Comparison of ENCODE assay signal across 1 cellular context in genomic region chr2:33272001-33272400, GRCh38.
A peak's percentile ranks its signal among the peaks of the same experiment; 100 is the strongest.
TF ChIP-seq lines count a peak whose summit lies in the region.

No MANE protein-coding gene starts in this region.

TF ChIP-seq in GM12878, 131 proteins besides CTCF, POLR2A, EP300 and RAD21 (continued from another document and continues in another):
- TF ChIP-seq, protein P1, sequence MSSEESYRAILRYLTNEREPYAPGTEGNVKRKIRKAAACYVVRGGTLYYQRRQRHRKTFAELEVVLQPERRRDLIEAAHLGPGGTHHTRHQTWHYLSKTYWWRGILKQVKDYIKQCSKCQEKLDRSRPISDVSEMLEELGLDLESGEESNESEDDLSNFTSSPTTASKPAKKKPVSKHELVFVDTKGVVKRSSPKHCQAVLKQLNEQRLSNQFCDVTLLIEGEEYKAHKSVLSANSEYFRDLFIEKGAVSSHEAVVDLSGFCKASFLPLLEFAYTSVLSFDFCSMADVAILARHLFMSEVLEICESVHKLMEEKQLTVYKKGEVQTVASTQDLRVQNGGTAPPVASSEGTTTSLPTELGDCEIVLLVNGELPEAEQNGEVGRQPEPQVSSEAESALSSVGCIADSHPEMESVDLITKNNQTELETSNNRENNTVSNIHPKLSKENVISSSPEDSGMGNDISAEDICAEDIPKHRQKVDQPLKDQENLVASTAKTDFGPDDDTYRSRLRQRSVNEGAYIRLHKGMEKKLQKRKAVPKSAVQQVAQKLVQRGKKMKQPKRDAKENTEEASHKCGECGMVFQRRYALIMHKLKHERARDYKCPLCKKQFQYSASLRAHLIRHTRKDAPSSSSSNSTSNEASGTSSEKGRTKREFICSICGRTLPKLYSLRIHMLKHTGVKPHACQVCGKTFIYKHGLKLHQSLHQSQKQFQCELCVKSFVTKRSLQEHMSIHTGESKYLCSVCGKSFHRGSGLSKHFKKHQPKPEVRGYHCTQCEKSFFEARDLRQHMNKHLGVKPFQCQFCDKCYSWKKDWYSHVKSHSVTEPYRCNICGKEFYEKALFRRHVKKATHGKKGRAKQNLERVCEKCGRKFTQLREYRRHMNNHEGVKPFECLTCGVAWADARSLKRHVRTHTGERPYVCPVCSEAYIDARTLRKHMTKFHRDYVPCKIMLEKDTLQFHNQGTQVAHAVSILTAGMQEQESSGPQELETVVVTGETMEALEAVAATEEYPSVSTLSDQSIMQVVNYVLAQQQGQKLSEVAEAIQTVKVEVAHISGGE (CRISPR knock-in tag; IDR thresholded peaks at IDR 0.05): no peak
- TF ChIP-seq FOS (IDR thresholded peaks at IDR 0.05; ENCODE audit: borderline replicate concordance, extremely low read depth, insufficient read length): no peak
- no peak for TF ChIP-seq ZNF384 (IDR thresholded peaks at IDR 0.05; ENCODE audit: borderline replicate concordance, low read depth, low read length)
- no peak for TF ChIP-seq NR2C1 (IDR thresholded peaks at IDR 0.05)
- peak; percentile 27 for TF ChIP-seq SKIL (IDR thresholded peaks at IDR 0.05; ENCODE audit: low read depth, poor library complexity, severe bottlenecking)
- no peak for TF ChIP-seq YY1 (IDR thresholded peaks at IDR 0.05; ENCODE audit: low read depth, low read length)
- TF ChIP-seq, protein P2, sequence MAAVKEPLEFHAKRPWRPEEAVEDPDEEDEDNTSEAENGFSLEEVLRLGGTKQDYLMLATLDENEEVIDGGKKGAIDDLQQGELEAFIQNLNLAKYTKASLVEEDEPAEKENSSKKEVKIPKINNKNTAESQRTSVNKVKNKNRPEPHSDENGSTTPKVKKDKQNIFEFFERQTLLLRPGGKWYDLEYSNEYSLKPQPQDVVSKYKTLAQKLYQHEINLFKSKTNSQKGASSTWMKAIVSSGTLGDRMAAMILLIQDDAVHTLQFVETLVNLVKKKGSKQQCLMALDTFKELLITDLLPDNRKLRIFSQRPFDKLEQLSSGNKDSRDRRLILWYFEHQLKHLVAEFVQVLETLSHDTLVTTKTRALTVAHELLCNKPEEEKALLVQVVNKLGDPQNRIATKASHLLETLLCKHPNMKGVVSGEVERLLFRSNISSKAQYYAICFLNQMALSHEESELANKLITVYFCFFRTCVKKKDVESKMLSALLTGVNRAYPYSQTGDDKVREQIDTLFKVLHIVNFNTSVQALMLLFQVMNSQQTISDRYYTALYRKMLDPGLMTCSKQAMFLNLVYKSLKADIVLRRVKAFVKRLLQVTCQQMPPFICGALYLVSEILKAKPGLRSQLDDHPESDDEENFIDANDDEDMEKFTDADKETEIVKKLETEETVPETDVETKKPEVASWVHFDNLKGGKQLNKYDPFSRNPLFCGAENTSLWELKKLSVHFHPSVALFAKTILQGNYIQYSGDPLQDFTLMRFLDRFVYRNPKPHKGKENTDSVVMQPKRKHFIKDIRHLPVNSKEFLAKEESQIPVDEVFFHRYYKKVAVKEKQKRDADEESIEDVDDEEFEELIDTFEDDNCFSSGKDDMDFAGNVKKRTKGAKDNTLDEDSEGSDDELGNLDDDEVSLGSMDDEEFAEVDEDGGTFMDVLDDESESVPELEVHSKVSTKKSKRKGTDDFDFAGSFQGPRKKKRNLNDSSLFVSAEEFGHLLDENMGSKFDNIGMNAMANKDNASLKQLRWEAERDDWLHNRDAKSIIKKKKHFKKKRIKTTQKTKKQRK (IDR thresholded peaks at IDR 0.05; ENCODE audit: low read depth, low read length): no peak
- TF ChIP-seq, protein P3, sequence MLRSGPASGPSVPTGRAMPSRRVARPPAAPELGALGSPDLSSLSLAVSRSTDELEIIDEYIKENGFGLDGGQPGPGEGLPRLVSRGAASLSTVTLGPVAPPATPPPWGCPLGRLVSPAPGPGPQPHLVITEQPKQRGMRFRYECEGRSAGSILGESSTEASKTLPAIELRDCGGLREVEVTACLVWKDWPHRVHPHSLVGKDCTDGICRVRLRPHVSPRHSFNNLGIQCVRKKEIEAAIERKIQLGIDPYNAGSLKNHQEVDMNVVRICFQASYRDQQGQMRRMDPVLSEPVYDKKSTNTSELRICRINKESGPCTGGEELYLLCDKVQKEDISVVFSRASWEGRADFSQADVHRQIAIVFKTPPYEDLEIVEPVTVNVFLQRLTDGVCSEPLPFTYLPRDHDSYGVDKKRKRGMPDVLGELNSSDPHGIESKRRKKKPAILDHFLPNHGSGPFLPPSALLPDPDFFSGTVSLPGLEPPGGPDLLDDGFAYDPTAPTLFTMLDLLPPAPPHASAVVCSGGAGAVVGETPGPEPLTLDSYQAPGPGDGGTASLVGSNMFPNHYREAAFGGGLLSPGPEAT (IDR thresholded peaks at IDR 0.05; ENCODE audit: low read depth): no peak; the same call in 1 of the 2 replicates
- TF ChIP-seq SIX5 (IDR thresholded peaks at IDR 0.05; ENCODE audit: low read depth, low read length, severe bottlenecking): no peak
- TF ChIP-seq BRCA1 (IDR thresholded peaks at IDR 0.05; ENCODE audit: low read depth, low read length): no peak
- no peak for TF ChIP-seq KDM1A (IDR thresholded peaks at IDR 0.05; ENCODE audit: borderline replicate concordance)
- peak; percentile 46; the same call in 1 of the 2 replicates for TF ChIP-seq PML (IDR thresholded peaks at IDR 0.05; ENCODE audit: low read length)
- TF ChIP-seq ZNF217 (IDR thresholded peaks at IDR 0.05): peak; percentile 97
- no peak for TF ChIP-seq ZSCAN29 (IDR thresholded peaks at IDR 0.05)
- TF ChIP-seq BCL11A (IDR thresholded peaks at IDR 0.05; ENCODE audit: low read depth, low read length): peak; percentile 69; the same call in 1 of the 2 replicates
- TF ChIP-seq RCOR1 (conservative IDR thresholded peaks at IDR 0.05; ENCODE audit: low read depth, low read length): peak; percentile 77; the same call in 1 of the 2 replicates
- TF ChIP-seq SRF (IDR thresholded peaks at IDR 0.05; ENCODE audit: low read depth in 2 of 2, low read length in 2 of 2): peak in 1 of 2 experiments; percentile 50; a peak in 1 of 4 replicates
- TF ChIP-seq PKNOX1 (IDR thresholded peaks at IDR 0.05): no peak
- no peak for TF ChIP-seq RB1 (IDR thresholded peaks at IDR 0.05; ENCODE audit: borderline replicate concordance)
- TF ChIP-seq MTA2 (IDR thresholded peaks at IDR 0.05; ENCODE audit: low read depth): peak; percentile 74
- peak; percentile 29; the same call in 1 of the 2 replicates for TF ChIP-seq SREBF1 (IDR thresholded peaks at IDR 0.05; ENCODE audit: low read length)
- TF ChIP-seq, protein P4, sequence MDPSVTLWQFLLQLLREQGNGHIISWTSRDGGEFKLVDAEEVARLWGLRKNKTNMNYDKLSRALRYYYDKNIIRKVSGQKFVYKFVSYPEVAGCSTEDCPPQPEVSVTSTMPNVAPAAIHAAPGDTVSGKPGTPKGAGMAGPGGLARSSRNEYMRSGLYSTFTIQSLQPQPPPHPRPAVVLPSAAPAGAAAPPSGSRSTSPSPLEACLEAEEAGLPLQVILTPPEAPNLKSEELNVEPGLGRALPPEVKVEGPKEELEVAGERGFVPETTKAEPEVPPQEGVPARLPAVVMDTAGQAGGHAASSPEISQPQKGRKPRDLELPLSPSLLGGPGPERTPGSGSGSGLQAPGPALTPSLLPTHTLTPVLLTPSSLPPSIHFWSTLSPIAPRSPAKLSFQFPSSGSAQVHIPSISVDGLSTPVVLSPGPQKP (IDR thresholded peaks at IDR 0.05; ENCODE audit: low read depth, low read length): no peak
- no peak for TF ChIP-seq E2F8 (IDR thresholded peaks at IDR 0.05; ENCODE audit: low read depth, partially characterized antibody)
- TF ChIP-seq ETV6 (conservative IDR thresholded peaks at IDR 0.05 in 1 of 2, IDR thresholded peaks at IDR 0.05 in 1 of 2; ENCODE audit: borderline replicate concordance in 1 of 2, low read depth in 1 of 2): peak in 1 of 2 experiments; percentile 49; a peak in 1 of 4 replicates
- peak in 1 of 2 experiments; percentile 54; a peak in 1 of 4 replicates for TF ChIP-seq CEBPB (IDR thresholded peaks at IDR 0.05; ENCODE audit: borderline replicate concordance in 1 of 2, low read depth in 2 of 2, low read length in 2 of 2)
- TF ChIP-seq, protein P5, sequence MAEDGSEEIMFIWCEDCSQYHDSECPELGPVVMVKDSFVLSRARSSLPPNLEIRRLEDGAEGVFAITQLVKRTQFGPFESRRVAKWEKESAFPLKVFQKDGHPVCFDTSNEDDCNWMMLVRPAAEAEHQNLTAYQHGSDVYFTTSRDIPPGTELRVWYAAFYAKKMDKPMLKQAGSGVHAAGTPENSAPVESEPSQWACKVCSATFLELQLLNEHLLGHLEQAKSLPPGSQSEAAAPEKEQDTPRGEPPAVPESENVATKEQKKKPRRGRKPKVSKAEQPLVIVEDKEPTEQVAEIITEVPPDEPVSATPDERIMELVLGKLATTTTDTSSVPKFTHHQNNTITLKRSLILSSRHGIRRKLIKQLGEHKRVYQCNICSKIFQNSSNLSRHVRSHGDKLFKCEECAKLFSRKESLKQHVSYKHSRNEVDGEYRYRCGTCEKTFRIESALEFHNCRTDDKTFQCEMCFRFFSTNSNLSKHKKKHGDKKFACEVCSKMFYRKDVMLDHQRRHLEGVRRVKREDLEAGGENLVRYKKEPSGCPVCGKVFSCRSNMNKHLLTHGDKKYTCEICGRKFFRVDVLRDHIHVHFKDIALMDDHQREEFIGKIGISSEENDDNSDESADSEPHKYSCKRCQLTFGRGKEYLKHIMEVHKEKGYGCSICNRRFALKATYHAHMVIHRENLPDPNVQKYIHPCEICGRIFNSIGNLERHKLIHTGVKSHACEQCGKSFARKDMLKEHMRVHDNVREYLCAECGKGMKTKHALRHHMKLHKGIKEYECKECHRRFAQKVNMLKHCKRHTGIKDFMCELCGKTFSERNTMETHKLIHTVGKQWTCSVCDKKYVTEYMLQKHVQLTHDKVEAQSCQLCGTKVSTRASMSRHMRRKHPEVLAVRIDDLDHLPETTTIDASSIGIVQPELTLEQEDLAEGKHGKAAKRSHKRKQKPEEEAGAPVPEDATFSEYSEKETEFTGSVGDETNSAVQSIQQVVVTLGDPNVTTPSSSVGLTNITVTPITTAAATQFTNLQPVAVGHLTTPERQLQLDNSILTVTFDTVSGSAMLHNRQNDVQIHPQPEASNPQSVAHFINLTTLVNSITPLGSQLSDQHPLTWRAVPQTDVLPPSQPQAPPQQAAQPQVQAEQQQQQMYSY (CRISPR knock-in tag; IDR thresholded peaks at IDR 0.05): no peak
- TF ChIP-seq PAX5 (IDR thresholded peaks at IDR 0.05; ENCODE audit: borderline replicate concordance, low read depth, low read length): peak; percentile 93
- TF ChIP-seq DPF2 (IDR thresholded peaks at IDR 0.05): peak; percentile 62; the same call in 1 of the 2 replicates
- TF ChIP-seq NBN (IDR thresholded peaks at IDR 0.05): no peak
- no peak for TF ChIP-seq JUND (IDR thresholded peaks at IDR 0.05; ENCODE audit: low read depth, low read length)
- TF ChIP-seq CBX3 (IDR thresholded peaks at IDR 0.05; ENCODE audit: borderline replicate concordance, low read depth): no peak
- no peak for TF ChIP-seq WRNIP1 (IDR thresholded peaks at IDR 0.05; ENCODE audit: borderline replicate concordance, low read depth, low read length)
- TF ChIP-seq IRF4 (IDR thresholded peaks at IDR 0.05; ENCODE audit: low read depth, low read length): peak; percentile 63; the same call in 1 of the 2 replicates
- no peak for TF ChIP-seq GABPA (IDR thresholded peaks at IDR 0.05; ENCODE audit: low read depth)
- TF ChIP-seq RUNX3 (IDR thresholded peaks at IDR 0.05; ENCODE audit: low read length): peak; percentile 99
- no peak for TF ChIP-seq SMARCA5 (IDR thresholded peaks at IDR 0.05)
- TF ChIP-seq, protein P6, sequence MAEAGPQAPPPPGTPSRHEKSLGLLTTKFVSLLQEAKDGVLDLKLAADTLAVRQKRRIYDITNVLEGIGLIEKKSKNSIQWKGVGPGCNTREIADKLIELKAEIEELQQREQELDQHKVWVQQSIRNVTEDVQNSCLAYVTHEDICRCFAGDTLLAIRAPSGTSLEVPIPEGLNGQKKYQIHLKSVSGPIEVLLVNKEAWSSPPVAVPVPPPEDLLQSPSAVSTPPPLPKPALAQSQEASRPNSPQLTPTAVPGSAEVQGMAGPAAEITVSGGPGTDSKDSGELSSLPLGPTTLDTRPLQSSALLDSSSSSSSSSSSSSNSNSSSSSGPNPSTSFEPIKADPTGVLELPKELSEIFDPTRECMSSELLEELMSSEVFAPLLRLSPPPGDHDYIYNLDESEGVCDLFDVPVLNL (IDR thresholded peaks at IDR 0.05; ENCODE audit: low read depth, low read length): no peak
- TF ChIP-seq TAF1 (IDR thresholded peaks at IDR 0.05; ENCODE audit: borderline replicate concordance, low read depth, low read length): no peak
- no peak for TF ChIP-seq SP1 (IDR thresholded peaks at IDR 0.05; ENCODE audit: low read depth, low read length)
- peak; percentile 73 to 85 for TF ChIP-seq IKZF2 (IDR thresholded peaks at IDR 0.05)
- TF ChIP-seq NFYA (IDR thresholded peaks at IDR 0.05; ENCODE audit: borderline replicate concordance, low read depth, low read length): no peak
